ENCODE assay signal across 22 cellular contexts in the genomic region with DNA sequence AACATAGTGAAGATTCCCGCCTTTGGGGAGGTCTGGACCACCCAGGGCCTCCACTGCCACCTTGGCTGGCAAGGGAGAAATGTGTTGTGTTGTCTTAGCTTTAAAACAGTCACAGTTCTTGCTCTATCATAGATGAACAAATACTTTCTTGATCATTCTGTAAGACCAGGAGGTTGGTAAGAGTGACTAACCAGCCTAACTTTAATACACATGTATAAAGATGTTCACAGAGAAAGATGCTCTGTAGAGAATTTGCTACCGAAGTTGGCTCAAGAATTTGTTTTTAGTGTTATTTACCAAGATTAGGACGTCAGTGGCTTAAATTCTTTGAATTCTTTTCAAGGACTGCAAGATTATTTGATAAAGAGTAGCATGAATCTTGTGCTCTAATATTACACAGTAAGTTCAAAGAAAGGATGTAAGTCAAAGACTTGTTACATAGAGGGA. TPM values are rescaled to one million over a fixed set of nuclear protein-coding genes. Genes with fewer than 3 reads are reported as not detected.
DNase-seq lines count a peak whose midpoint lies in the region; ATAC-seq and TF ChIP-seq lines count a peak whose summit lies in the region.
"Had no signal": no experiment of that assay in that cellular context is flagged by ENCODE, and none has a peak within 500 bp of the region (broad histone marks: within the 10 kb centered on the region; RNA-seq: fewer than 3 reads in every experiment).

No MANE protein-coding gene starts in this region.

- H3K9me3 ChIP-seq in SK-N-SH (no peaks in the 10 kb centered on the region), trophoblast cell (ENCODE audit: insufficient read depth, low read depth, low read length) (no peaks in the 10 kb centered on the region), prostate gland (no peaks in the 10 kb centered on the region)
- H3K9me3 ChIP-seq: tibial nerve had no signal

- peak overlapping the region; percentile 77 for H4K8ac ChIP-seq in trophoblast cell (ENCODE audit: low read depth, low read length)

- no peak for ATAC-seq in GM21423 (IDR thresholded peaks at IDR 0.05; ENCODE audit: unreplicated experiment)
- ATAC-seq: natural killer cell, T-helper 17 cell had no signal

- H3K36me3 ChIP-seq in SK-N-SH (replicated peaks in 1 of 2; ENCODE audit: control insufficient read depth in 1 of 2, insufficient read depth in 2 of 2, low read length in 1 of 2): peaks cover 28 to 56% of the 10 kb centered on the region in 2 experiments
- peaks cover 10 to 26% of the 10 kb centered on the region in 2 experiments for H3K36me3 ChIP-seq in trophoblast cell (ENCODE audit: control insufficient read depth in 1 of 2, insufficient read depth in 2 of 2, low read length in 2 of 2)
- no peaks in the 10 kb centered on the region for H3K36me3 ChIP-seq in prostate gland

- H3F3A ChIP-seq in SK-N-SH (replicated peaks; ENCODE audit: insufficient read depth): peaks cover 8% of the 10 kb centered on the region

- H3K4me2 ChIP-seq in SK-N-SH (no peak overlapping the region), trophoblast cell (ENCODE audit: low read length) (no peak overlapping the region)
- H3K4me2 ChIP-seq: PC-9 had no signal

- H3K79me2 ChIP-seq in SK-N-SH (ENCODE audit: insufficient read depth) (no peaks in the 10 kb centered on the region), trophoblast cell (ENCODE audit: control insufficient read depth, insufficient read depth, low read length, poor library complexity) (peaks cover 1% of the 10 kb centered on the region)

- TF ChIP-seq RAD21 in SK-N-SH (IDR thresholded peaks at IDR 0.05; ENCODE audit: low read length): no peak

- H3K4ac ChIP-seq in trophoblast cell (ENCODE audit: low read depth, low read length): no peak overlapping the region

- POLR2A ChIA-PET in SK-N-SH (lab: Yijun Ruan, JAX): no interaction called here

- H3K27me3 ChIP-seq in SK-N-SH (ENCODE audit: insufficient read depth): no peaks in the 10 kb centered on the region
- no peaks in the 10 kb centered on the region for H3K27me3 ChIP-seq in trophoblast cell (ENCODE audit: insufficient read depth, low read length)
- no peaks in the 10 kb centered on the region for H3K27me3 ChIP-seq in prostate gland (replicated peaks; ENCODE audit: insufficient read depth)
- H3K27me3 ChIP-seq: tibial nerve had no signal

- H2BK120ac ChIP-seq in trophoblast cell (ENCODE audit: insufficient read depth, low read length, poor library complexity): peak overlapping the region; percentile 96

- H3K18ac ChIP-seq in trophoblast cell (ENCODE audit: low read length): peak overlapping the region; percentile 90

- H3K4me3 ChIP-seq in SK-N-SH (ENCODE audit: low read depth in 2 of 2, low read length in 1 of 2): no peak overlapping the region
- H3K4me3 ChIP-seq in fibroblast of pulmonary artery (replicated peaks; ENCODE audit: low read depth, low read length): no peak overlapping the region
- H3K4me3 ChIP-seq in trophoblast cell (ENCODE audit: low read depth, low read length): no peak overlapping the region
- H3K4me3 ChIP-seq in prostate gland: no peak overlapping the region
- H3K4me3 ChIP-seq: PC-9, tibial nerve had no signal

- H3K14ac ChIP-seq in trophoblast cell (ENCODE audit: low read length): peak overlapping the region; percentile 90

- H3K27ac ChIP-seq in SK-N-SH (ENCODE audit: low read depth in 2 of 2, low read length in 1 of 2) (peak overlapping the region; percentile 21 to 43; a peak in 3 of 4 replicates), trophoblast cell (ENCODE audit: low read depth, low read length) (peak overlapping the region; percentile 85), prostate gland (no peak overlapping the region)
- H3K27ac ChIP-seq: PC-9, VCaP had no signal

- peak overlapping the region; percentile 89 for H2BK5ac ChIP-seq in trophoblast cell (ENCODE audit: low read depth, low read length, poor library complexity)

- TF ChIP-seq POLR2A in prostate gland (IDR thresholded peaks at IDR 0.05): no peak

- H2BK12ac ChIP-seq in trophoblast cell (ENCODE audit: low read length): peak overlapping the region; percentile 98

- H4K20me1 ChIP-seq in SK-N-SH (ENCODE audit: insufficient read depth): no peaks in the 10 kb centered on the region

- no peak overlapping the region for H3K23ac ChIP-seq in trophoblast cell (ENCODE audit: low read length)

- H4K12ac ChIP-seq in trophoblast cell (ENCODE audit: low read depth, low read length): peak overlapping the region; percentile 43

- H3K4me1 ChIP-seq in SK-N-SH (ENCODE audit: control insufficient read depth in 1 of 2, insufficient read depth in 2 of 2, low read depth in 1 of 2, low read length in 1 of 2) (peaks cover 0 to 9% of the 10 kb centered on the region in 2 experiments; a peak in 1 of 4 replicates), trophoblast cell (ENCODE audit: control insufficient read depth in 1 of 2, insufficient read depth in 2 of 2, low read length in 2 of 2) (peaks cover 10 to 23% of the 10 kb centered on the region in 2 experiments), prostate gland (replicated peaks) (no peaks in the 10 kb centered on the region)

- intact Hi-C loops in prostate gland (cut with DNase I): no loop called here

- H3K9ac ChIP-seq in SK-N-SH: no peak overlapping the region
- no peak overlapping the region for H3K9ac ChIP-seq in trophoblast cell (ENCODE audit: low read length)

- H2AFZ ChIP-seq in SK-N-SH (ENCODE audit: low read depth) (no peak overlapping the region), trophoblast cell (ENCODE audit: insufficient read depth, low read length, poor library complexity) (no peak overlapping the region)
- H2AFZ ChIP-seq: PC-9 had no signal

- DNase-seq in EL (peak; percentile 79), SK-N-SH (no peak), fibroblast of pulmonary artery (ENCODE audit: low read depth) (peak; percentile 76), trophoblast cell (peak in 1 of 2 donors; percentile 87), SKM-1 (lab: John Stamatoyannopoulos, UW; ENCODE audit: unreplicated experiment) (no peak), prostate gland (ENCODE audit: low spot score) (no peak)
- DNase-seq in NK-92 treated with Interleukin-12 subunit alpha and Interleukin-12 subunit beta, amount 100 ng/mL, for 24 hours (lab: John Stamatoyannopoulos, UW): no peak
- DNase-seq: activated CD4-positive, alpha-beta T cell treated with anti-CD3 and anti-CD28 coated beads, Interleukin-2, amount 50 U/mL, for 1 hour; caudate nucleus; COR-L47; KG1; kidney glomerular epithelial cell; MV-4-11; natural killer cell; NCI-H187; NCI-H345; PC-9; SIG-M5; T-helper 17 cell had no signal

- 45% methylated on average over 3 of the region's 3 CpGs for WGBS in SK-N-SH (ENCODE audit: low lambda C conversion rate)
- no CpG with 5 or more reads among the region's 3 CpGs for WGBS in trophoblast cell (ENCODE audit: extremely low coverage, insufficient coverage, insufficient read length)
- 50% methylated on average over 3 of the region's 3 CpGs for WGBS in prostate gland

- peak overlapping the region; percentile 89 for H4K91ac ChIP-seq in trophoblast cell (ENCODE audit: low read depth, low read length)

- TF ChIP-seq CTCF in SK-N-SH (IDR thresholded peaks at IDR 0.05) (no peak), fibroblast of pulmonary artery (IDR thresholded peaks at IDR 0.05; ENCODE audit: low read length, missing control alignments) (no peak), prostate gland (IDR thresholded peaks at IDR 0.05) (no peak)

- H2AK5ac ChIP-seq in trophoblast cell (ENCODE audit: low read length): peak overlapping the region; percentile 79

- no peak for TF ChIP-seq EP300 in SK-N-SH (IDR thresholded peaks at IDR 0.05; ENCODE audit: borderline replicate concordance in 1 of 2, low read depth in 1 of 2, low read length in 1 of 2)

- no peaks in the 10 kb centered on the region for H3K9me2 ChIP-seq in SK-N-SH

- CTCF ChIA-PET in SK-N-SH (lab: Yijun Ruan, JAX): interaction anchor here (1.6 kb wide), 1 partner anchor 10 kb away, joined by 6 read pairs; no protein-coding TSS in a partner anchor

- peaks cover 21% of the 10 kb centered on the region for H3K79me1 ChIP-seq in trophoblast cell (ENCODE audit: low read length)

TF ChIP-seq in SK-N-SH, 30 proteins besides CTCF, POLR2A, EP300 and RAD21:
- TF ChIP-seq ELF1 (IDR thresholded peaks at IDR 0.05): no peak
TF ChIP-seq in SK-N-SH: peak in this region for 0.

RNA-seq across cellular contexts. Expression of a gene that starts 28.4 kb away (rescaled TPM):
- polyA plus RNA-seq in SK-N-SH (2012; rRNA removed): 40.0 and 50.9 TPM in 2 replicates
- 49.0 and 49.6 TPM in 2 replicates for polyA plus RNA-seq in SK-N-SH (2012; cell fraction: cytosol; rRNA removed)
- polyA plus RNA-seq in SK-N-SH (2012; cell fraction: nucleus; rRNA removed): 14.3 and 23.7 TPM in 2 replicates
- polyA plus RNA-seq in trophoblast cell (2013): 63.7 and 67.6 TPM in 2 replicates
- total RNA-seq in prostate gland: 10 to 100 TPM; 16.6 to 34.8 TPM

Comparison
In these comparisons a context has a peak if more than half of its experiments do, and no peak if none do; other contexts are left out.
1. DNase-seq: peak in EL (single experiment) and fibroblast of pulmonary artery (single experiment); none in SK-N-SH (single experiment), NK-92 treated with Interleukin-12 subunit alpha and Interleukin-12 subunit beta, amount 100 ng/mL, for 24 hours (single experiment), SKM-1 (single experiment) and prostate gland (single experiment).
2. H3K27ac ChIP-seq: peak in SK-N-SH (2 of 2) and trophoblast cell (single experiment); none in prostate gland (0 of 2).